ENCODE assay signal across 8 cellular contexts in the genomic region with DNA sequence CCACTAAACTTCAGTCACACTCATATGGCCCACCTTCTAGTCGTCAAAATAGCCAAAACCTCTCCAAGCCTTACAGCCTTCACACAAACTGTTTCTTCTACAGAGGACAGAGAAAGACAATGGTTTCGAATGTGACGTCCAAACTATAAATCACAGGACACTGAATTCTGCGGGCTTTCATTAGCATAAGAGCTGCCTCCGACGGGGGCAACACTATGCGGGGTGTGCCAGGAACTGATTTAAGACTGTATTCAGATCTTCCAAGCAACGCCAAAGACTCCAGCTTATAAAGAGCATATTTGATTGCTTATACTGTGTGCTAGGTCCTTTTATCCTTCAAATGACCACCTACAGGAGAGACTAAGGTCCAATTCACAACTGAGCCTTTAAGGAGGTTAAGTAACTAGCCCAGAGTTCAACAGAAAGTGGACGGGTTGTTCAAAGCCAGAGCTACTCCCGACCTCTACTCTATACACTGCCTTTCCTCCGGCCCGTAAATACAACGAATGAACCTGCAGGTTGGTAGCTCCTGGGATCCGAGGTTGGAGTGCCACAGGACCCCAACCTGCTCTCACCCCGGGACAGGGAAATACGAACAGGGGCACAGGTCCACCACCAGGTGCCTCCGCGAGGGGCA. TPM values are rescaled to one million over a fixed set of nuclear protein-coding genes. Genes with fewer than 3 reads are reported as not detected.
A peak's percentile ranks its signal among the peaks of the same experiment; 100 is the strongest.
DNase-seq lines count a peak whose midpoint lies in the region; ATAC-seq lines count a peak whose summit lies in the region.

No MANE protein-coding gene starts in this region.

- POLR2A ChIA-PET in activated naive CD8-positive, alpha-beta T cell treated with anti-CD3 and anti-CD28 coated beads, Interleukin-2, amount 10 ng/mL, durations not matched to agents 7 days and 5 days (lab: Charles Lee), result interaction anchor here (0.8 to 2.3 kb wide), 5 partner anchors 10 to 618 kb away, joined by 3 to 10 read pairs (median 3); a partner anchor contains a TSS

- H3K4me1 Mint-ChIP-seq in T-helper 2 cell treated with Interferon-gamma antibody and Interleukin-4, amounts not matched to agents 5 μg/mL and 100 μg/mL, for 36 hours (ENCODE audit: low read depth), result peaks cover 36% of the 10 kb centered on the region
- H3K4me1 Mint-ChIP-seq in activated naive CD8-positive, alpha-beta T cell treated with anti-CD3 and anti-CD28 coated beads, Interleukin-2, amount 10 ng/mL, durations not matched to agents 7 days and 5 days, result peaks cover 23% of the 10 kb centered on the region

- no peak for ATAC-seq in activated naive CD8-positive, alpha-beta T cell treated with anti-CD3 and anti-CD28 coated beads, Interleukin-2, amount 10 ng/mL, durations not matched to agents 7 days and 5 days (ENCODE audit: low read depth)

- H3K36me3 ChIP-seq in KOPT-K1 (ENCODE audit: insufficient read depth, low read length), result peaks cover 9% of the 10 kb centered on the region

- H3K27ac Mint-ChIP-seq in T-helper 2 cell treated with Interferon-gamma antibody and Interleukin-4, amounts not matched to agents 5 μg/mL and 100 μg/mL, for 36 hours, result peak overlapping the region; percentile 98
- H3K27ac Mint-ChIP-seq in activated naive CD8-positive, alpha-beta T cell treated with anti-CD3 and anti-CD28 coated beads, Interleukin-2, amount 10 ng/mL, durations not matched to agents 7 days and 5 days, result peak overlapping the region; percentile 95

- H3K4me3 Mint-ChIP-seq in T-helper 2 cell treated with Interferon-gamma antibody and Interleukin-4, amounts not matched to agents 5 μg/mL and 100 μg/mL, for 36 hours, result peak overlapping the region; percentile 95
- H3K4me3 Mint-ChIP-seq in activated naive CD8-positive, alpha-beta T cell treated with anti-CD3 and anti-CD28 coated beads, Interleukin-2, amount 10 ng/mL, durations not matched to agents 7 days and 5 days, result peak overlapping the region; percentile 92

- DNase-seq in T-helper 2 cell treated with Interferon-gamma antibody and Interleukin-4, amounts not matched to agents 5 μg/mL and 100 μg/mL, for 36 hours (ENCODE audit: low spot score), result no peak
- DNase-seq in T-helper 2 cell (no peak), kidney glomerular epithelial cell (lab: John Stamatoyannopoulos, UW) (peak; percentile 47), superior temporal gyrus (ENCODE audit: extremely low spot score) (peak; percentile 51), NCI-H2196 treated with DMSO at 0.1 percent for 48 hours (lab: John Stamatoyannopoulos, UW; ENCODE audit: unreplicated experiment) (no peak)
- no peak for DNase-seq in activated naive CD8-positive, alpha-beta T cell treated with anti-CD3 and anti-CD28 coated beads, Interleukin-2, amount 10 ng/mL, durations not matched to agents 7 days and 5 days
- no peak for DNase-seq in stimulated activated CD4-positive, alpha-beta T cell treated with anti-CD3 and anti-CD28 coated beads, Interleukin-4, amount 100 ng/mL, for 24 hours

- peaks cover 25% of the 10 kb centered on the region for H3K36me3 Mint-ChIP-seq in T-helper 2 cell treated with Interferon-gamma antibody and Interleukin-4, amounts not matched to agents 5 μg/mL and 100 μg/mL, for 36 hours (ENCODE audit: low read depth)
- peaks cover 25% of the 10 kb centered on the region for H3K36me3 Mint-ChIP-seq in activated naive CD8-positive, alpha-beta T cell treated with anti-CD3 and anti-CD28 coated beads, Interleukin-2, amount 10 ng/mL, durations not matched to agents 7 days and 5 days

- H3K27ac ChIP-seq in KOPT-K1 (ENCODE audit: low read depth, low read length, poor library complexity, severe bottlenecking), result peak overlapping the region; percentile 79

- peaks cover 13% of the 10 kb centered on the region for H3K9me3 ChIP-seq in KOPT-K1 (ENCODE audit: insufficient read depth, low read length, poor library complexity, severe bottlenecking)

- H3K9me3 Mint-ChIP-seq in T-helper 2 cell treated with Interferon-gamma antibody and Interleukin-4, amounts not matched to agents 5 μg/mL and 100 μg/mL, for 36 hours, result peaks cover 11% of the 10 kb centered on the region
- peaks cover 2% of the 10 kb centered on the region for H3K9me3 Mint-ChIP-seq in activated naive CD8-positive, alpha-beta T cell treated with anti-CD3 and anti-CD28 coated beads, Interleukin-2, amount 10 ng/mL, durations not matched to agents 7 days and 5 days

- no peaks in the 10 kb centered on the region for H3K27me3 Mint-ChIP-seq in T-helper 2 cell treated with Interferon-gamma antibody and Interleukin-4, amounts not matched to agents 5 μg/mL and 100 μg/mL, for 36 hours (ENCODE audit: low read depth)
- no peaks in the 10 kb centered on the region for H3K27me3 Mint-ChIP-seq in activated naive CD8-positive, alpha-beta T cell treated with anti-CD3 and anti-CD28 coated beads, Interleukin-2, amount 10 ng/mL, durations not matched to agents 7 days and 5 days

RNA-seq across cellular contexts. Expression of a gene that starts 0.6 kb away (rescaled TPM):
- total RNA-seq in activated naive CD8-positive, alpha-beta T cell treated with anti-CD3 and anti-CD28 coated beads, Interleukin-2, amount 10 ng/mL, durations not matched to agents 7 days and 5 days, result 10 to 100 TPM; 11.5 to 12.1 TPM

RNA-seq across cellular contexts. Expression of a gene that starts 0.7 kb away (rescaled TPM):
- total RNA-seq in activated naive CD8-positive, alpha-beta T cell treated with anti-CD3 and anti-CD28 coated beads, Interleukin-2, amount 10 ng/mL, durations not matched to agents 7 days and 5 days, result 10 to 100 TPM; 19.0 to 19.4 TPM

Comparison
In these comparisons a context has a peak if more than half of its experiments do, and no peak if none do; other contexts are left out.
1. DNase-seq: peak in kidney glomerular epithelial cell (single experiment) and superior temporal gyrus (single experiment); none in T-helper 2 cell treated with Interferon-gamma antibody and Interleukin-4, amounts not matched to agents 5 μg/mL and 100 μg/mL, for 36 hours (single experiment), T-helper 2 cell (0 of 5), activated naive CD8-positive, alpha-beta T cell treated with anti-CD3 and anti-CD28 coated beads, Interleukin-2, amount 10 ng/mL, durations not matched to agents 7 days and 5 days (single experiment), NCI-H2196 treated with DMSO at 0.1 percent for 48 hours (single experiment) and stimulated activated CD4-positive, alpha-beta T cell treated with anti-CD3 and anti-CD28 coated beads, Interleukin-4, amount 100 ng/mL, for 24 hours (single experiment).